8 cellular contexts compared by ENCODE assay signal in genomic region chr3:110881069-110881468, GRCh38.
DNase-seq lines count a peak whose midpoint lies in the region; ATAC-seq, FAIRE-seq and TF ChIP-seq lines count a peak whose summit lies in the region.

No MANE protein-coding gene starts in this region.

- H4K91ac ChIP-seq in mesenchymal stem cell (ENCODE audit: low read length), result no peak overlapping the region

- peak; percentile 90 for FAIRE-seq in islet of Langerhans (lab: Jason Lieb, UNC)

- no peak overlapping the region for H3K18ac ChIP-seq in mesenchymal stem cell (ENCODE audit: low read depth in 1 of 2, low read length in 2 of 2)

- no peak for TF ChIP-seq CTCF in WTC11 (IDR thresholded peaks at IDR 0.05)
- TF ChIP-seq CTCF in tibial nerve (IDR thresholded peaks at IDR 0.05), result no peak

- no peaks in the 10 kb centered on the region for H3K4me1 Mint-ChIP-seq in WTC11

- H3K9ac ChIP-seq in mesenchymal stem cell (ENCODE audit: low read length), result no peak overlapping the region

- H3K4me1 ChIP-seq in mesenchymal stem cell (ENCODE audit: control insufficient read depth, insufficient read depth, low read depth, low read length), result no peaks in the 10 kb centered on the region
- no peaks in the 10 kb centered on the region for H3K4me1 ChIP-seq in tibial nerve

- no peak overlapping the region for H2AFZ ChIP-seq in mesenchymal stem cell (ENCODE audit: low read depth, low read length)

- H3K4me2 ChIP-seq in mesenchymal stem cell (ENCODE audit: low read length, poor library complexity, severe bottlenecking), result no peak overlapping the region

- TF ChIP-seq EP300 in tibial nerve (IDR thresholded peaks at IDR 0.05), result no peak

- H4K8ac ChIP-seq in mesenchymal stem cell (ENCODE audit: low read length), result no peak overlapping the region

- H3K23ac ChIP-seq in mesenchymal stem cell (ENCODE audit: low read length in 2 of 2), result no peak overlapping the region

- peak; percentile 95 for ATAC-seq in GM21515 (IDR thresholded peaks at IDR 0.05; ENCODE audit: unreplicated experiment)
- ATAC-seq in WTC11, result peak; percentile 90

- no peak overlapping the region for H3K4me3 Mint-ChIP-seq in WTC11

- no peak for TF ChIP-seq POLR2A in tibial nerve (IDR thresholded peaks at IDR 0.05)

- no peak overlapping the region for H2BK15ac ChIP-seq in mesenchymal stem cell (ENCODE audit: low read depth, poor library complexity, severe bottlenecking)

- H3K27ac ChIP-seq in mesenchymal stem cell (ENCODE audit: low read length, poor library complexity, severe bottlenecking), result no peak overlapping the region
- H3K27ac ChIP-seq in tibial nerve, result no peak overlapping the region

- H3K27me3 Mint-ChIP-seq in WTC11 (ENCODE audit: low read depth), result no peaks in the 10 kb centered on the region

- H3K27ac Mint-ChIP-seq in WTC11, result no peak overlapping the region

- H3K14ac ChIP-seq in mesenchymal stem cell (ENCODE audit: low read length in 2 of 2), result no peak overlapping the region

- CTCF ChIA-PET in WTC11 (lab: Charles Lee), result interaction anchor here (0.8 to 1.6 kb wide), 7 partner anchors 8 to 610 kb away, joined by 3 to 4 read pairs (median 4); no protein-coding TSS in a partner anchor

- H3K79me1 ChIP-seq in mesenchymal stem cell (replicated peaks; ENCODE audit: low read length, poor library complexity, severe bottlenecking), result no peaks in the 10 kb centered on the region

- H3K27me3 ChIP-seq in mesenchymal stem cell (ENCODE audit: control insufficient read depth in 1 of 2, insufficient read depth in 1 of 2, low read length in 2 of 2) (no peaks in the 10 kb centered on the region), tibial nerve (no peaks in the 10 kb centered on the region)

- no peaks in the 10 kb centered on the region for H3K36me3 Mint-ChIP-seq in WTC11

- H2AK5ac ChIP-seq in mesenchymal stem cell (ENCODE audit: low read length, severe bottlenecking), result no peak overlapping the region

- POLR2A ChIA-PET in WTC11 (lab: Charles Lee), result interaction anchor here (0.6 kb wide), 1 partner anchor 1139 kb away, joined by 3 read pairs; no protein-coding TSS in a partner anchor

- H2BK12ac ChIP-seq in mesenchymal stem cell (ENCODE audit: low read length in 2 of 2), result no peak overlapping the region

- no peaks in the 10 kb centered on the region for H3K36me3 ChIP-seq in mesenchymal stem cell (ENCODE audit: control insufficient read depth in 1 of 2, insufficient read depth in 2 of 2, low read depth in 1 of 2, low read length in 2 of 2)
- H3K36me3 ChIP-seq in tibial nerve, result no peaks in the 10 kb centered on the region

- no peak overlapping the region for H3K4ac ChIP-seq in mesenchymal stem cell (ENCODE audit: low read depth in 1 of 2, low read length in 2 of 2)

- H3K9me3 ChIP-seq in mesenchymal stem cell (ENCODE audit: control insufficient read depth, low read length) (no peaks in the 10 kb centered on the region), tibial nerve (no peaks in the 10 kb centered on the region)

- no peak overlapping the region for H2BK120ac ChIP-seq in mesenchymal stem cell (ENCODE audit: low read depth, low read length)

- 93% methylated on average over 4 of the region's 4 CpGs for WGBS in mesenchymal stem cell
- WGBS in tibial nerve, 2 donors, result 46 to 55% methylated on average over 4 of the region's 4 CpGs

- DNase-seq in GM03348 (ENCODE audit: low spot score) (peak; percentile 6), WTC11 (ENCODE audit: low spot score) (peak; percentile 39), mesenchymal stem cell (no peak), tibial nerve (ENCODE audit: low spot score in 2 of 2) (no peak), DMS79 (lab: John Stamatoyannopoulos, UW) (no peak)
- peak; percentile 48 for DNase-seq in Jurkat, Clone E6-1 (ENCODE audit: low read depth, low spot score)

- H3K9me3 Mint-ChIP-seq in WTC11, result peaks cover 8% of the 10 kb centered on the region

- no peak overlapping the region for H3K4me3 ChIP-seq in Jurkat, Clone E6-1 (ENCODE audit: low read length)
- no peak overlapping the region for H3K4me3 ChIP-seq in mesenchymal stem cell (ENCODE audit: insufficient read depth in 1 of 2, low read depth in 1 of 2, low read length in 2 of 2)
- H3K4me3 ChIP-seq in tibial nerve, result no peak overlapping the region

- H2BK5ac ChIP-seq in mesenchymal stem cell (ENCODE audit: low read depth, low read length, poor library complexity, severe bottlenecking), result no peak overlapping the region

TF ChIP-seq in WTC11, 78 proteins besides CTCF, POLR2A, EP300 and RAD21:
- TF ChIP-seq FOXJ3 (CRISPR knock-in tag; IDR thresholded peaks at IDR 0.05; ENCODE audit: borderline replicate concordance) (no peak), ZNF121 (CRISPR knock-in tag; IDR thresholded peaks at IDR 0.05) (no peak), STAT6 (CRISPR knock-in tag; conservative IDR thresholded peaks at IDR 0.05; ENCODE audit: low read depth) (no peak), RELA (CRISPR knock-in tag; IDR thresholded peaks at IDR 0.05; ENCODE audit: borderline replicate concordance) (no peak), OVOL2 (CRISPR knock-in tag; IDR thresholded peaks at IDR 0.05; ENCODE audit: borderline replicate concordance) (no peak)

Comparison
In these comparisons a context has a peak if more than half of its experiments do, and no peak if none do; other contexts are left out.
1. DNase-seq: peak in GM03348 (single experiment), Jurkat, Clone E6-1 (single experiment) and WTC11 (single experiment); none in mesenchymal stem cell (single experiment), tibial nerve (0 of 2) and DMS79 (single experiment).